ENCODE assay signal across 20 cellular contexts in the genomic region with DNA sequence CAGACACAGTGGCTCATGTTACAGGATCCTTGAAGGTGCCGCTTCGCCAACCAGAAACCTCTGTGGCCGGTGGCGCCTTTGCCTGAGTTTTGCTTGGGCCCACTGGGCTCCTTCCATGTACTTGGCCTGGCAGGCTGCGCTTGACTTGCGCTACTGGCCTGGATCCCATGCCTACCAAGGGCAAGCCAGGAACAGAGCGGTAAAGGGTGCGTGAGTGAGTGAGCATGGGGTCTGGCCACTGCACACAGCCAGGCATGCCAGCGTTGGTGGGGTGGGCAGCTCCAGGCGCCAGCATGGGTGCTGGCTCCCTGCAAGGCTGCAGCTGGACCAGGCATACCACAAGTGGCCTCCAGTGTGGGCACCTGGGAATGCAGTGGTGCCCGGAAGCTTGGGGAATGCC. TPM values are rescaled to one million over a fixed set of nuclear protein-coding genes. Genes with fewer than 3 reads are reported as not detected.
DNase-seq lines count a peak whose midpoint lies in the region; ATAC-seq and TF ChIP-seq lines count a peak whose summit lies in the region.
"Had no signal": no experiment of that assay in that cellular context is flagged by ENCODE, and none has a peak within 500 bp of the region (broad histone marks: within the 10 kb centered on the region; RNA-seq: fewer than 3 reads in every experiment).

No MANE protein-coding gene starts in this region.

- no peaks in the 10 kb centered on the region for H3K36me3 Mint-ChIP-seq in activated naive CD8-positive, alpha-beta T cell treated with anti-CD3 and anti-CD28 coated beads, Interleukin-2, amount 10 ng/mL, durations not matched to agents 7 days and 5 days
- no peaks in the 10 kb centered on the region for H3K36me3 Mint-ChIP-seq in activated naive CD8-positive, alpha-beta T cell treated with anti-CD3 and anti-CD28 coated beads for 36 hours
- H3K36me3 Mint-ChIP-seq: CD4-positive, CD25-positive, alpha-beta regulatory T cell; CD8-positive, alpha-beta T cell had no signal

- H4K91ac ChIP-seq in neuronal stem cell (ENCODE audit: low read depth, low read length, poor library complexity) = no peak overlapping the region

- peak overlapping the region; percentile 27 for H3K14ac ChIP-seq in neuronal stem cell (ENCODE audit: low read length)

- no peak overlapping the region for H3K9ac ChIP-seq in neuronal stem cell (ENCODE audit: low read depth, low read length, poor library complexity)
- H3K9ac ChIP-seq: BLaER1 had no signal

- H3K36me3 ChIP-seq in neuronal stem cell (replicated peaks in 1 of 2; ENCODE audit: control insufficient read depth in 2 of 2, insufficient read depth in 2 of 2, low read length in 2 of 2) (no peaks in the 10 kb centered on the region), spleen (no peaks in the 10 kb centered on the region)
- H3K36me3 ChIP-seq: BLaER1, HAP-1 had no signal

- POLR2A ChIA-PET in activated naive CD8-positive, alpha-beta T cell treated with anti-CD3 and anti-CD28 coated beads, Interleukin-2, amount 10 ng/mL, durations not matched to agents 7 days and 5 days (lab: Charles Lee) = no interaction called here

- no peak overlapping the region for H4K8ac ChIP-seq in neuronal stem cell (ENCODE audit: low read depth, low read length)

- no peak for ATAC-seq in activated naive CD8-positive, alpha-beta T cell treated with anti-CD3 and anti-CD28 coated beads, Interleukin-2, amount 10 ng/mL, durations not matched to agents 7 days and 5 days (ENCODE audit: low read depth)
- no peak for ATAC-seq in HG02852 (IDR thresholded peaks at IDR 0.05; ENCODE audit: unreplicated experiment)
- ATAC-seq: CD8-positive, alpha-beta T cell had no signal

- no peaks in the 10 kb centered on the region for H3K79me1 ChIP-seq in neuronal stem cell (ENCODE audit: low read depth, low read length)

- WGBS in neuronal stem cell (ENCODE audit: extremely low coverage in 2 of 2, insufficient read length in 2 of 2, insufficient replicate concordance in 1 of 2), 2 donors = no CpG with 5 or more reads among the region's 11 CpGs
- 97 to 98% (median 97%) methylated on average over 10 to 11 of the region's 11 CpGs for WGBS in spleen, 5 donors

- H2AK5ac ChIP-seq in neuronal stem cell (ENCODE audit: low read depth, low read length) = no peak overlapping the region

- no peaks in the 10 kb centered on the region for H3K4me1 Mint-ChIP-seq in activated naive CD8-positive, alpha-beta T cell treated with anti-CD3 and anti-CD28 coated beads, Interleukin-2, amount 10 ng/mL, durations not matched to agents 7 days and 5 days
- no peaks in the 10 kb centered on the region for H3K4me1 Mint-ChIP-seq in activated naive CD8-positive, alpha-beta T cell treated with anti-CD3 and anti-CD28 coated beads for 36 hours
- H3K4me1 Mint-ChIP-seq: B cell; CD4-positive, CD25-positive, alpha-beta regulatory T cell had no signal

- no peaks in the 10 kb centered on the region for H3K4me1 ChIP-seq in neuronal stem cell (ENCODE audit: control insufficient read depth in 2 of 2, insufficient read depth in 1 of 2, low read depth in 1 of 2, low read length in 2 of 2)
- peaks cover 0 to 19% (median 7%) of the 10 kb centered on the region in 6 donors for H3K4me1 ChIP-seq in spleen

- H2AFZ ChIP-seq in neuronal stem cell (ENCODE audit: low read length) = no peak overlapping the region

- H3K9me3 ChIP-seq in neuronal stem cell (replicated peaks in 1 of 2; ENCODE audit: control insufficient read depth in 2 of 2, insufficient read depth in 1 of 2, low read depth in 1 of 2, low read length in 2 of 2) (no peaks in the 10 kb centered on the region), spleen (no peaks in the 10 kb centered on the region)
- H3K9me3 ChIP-seq: HAP-1 had no signal

- H2BK5ac ChIP-seq in neuronal stem cell (ENCODE audit: low read length) = no peak overlapping the region

- H3K27ac Mint-ChIP-seq in activated naive CD8-positive, alpha-beta T cell treated with anti-CD3 and anti-CD28 coated beads, Interleukin-2, amount 10 ng/mL, durations not matched to agents 7 days and 5 days = no peak overlapping the region
- H3K27ac Mint-ChIP-seq in activated naive CD8-positive, alpha-beta T cell treated with anti-CD3 and anti-CD28 coated beads for 36 hours = no peak overlapping the region
- H3K27ac Mint-ChIP-seq: B cell; CD4-positive, CD25-positive, alpha-beta regulatory T cell; CD8-positive, alpha-beta T cell had no signal

- no peak overlapping the region for H2BK12ac ChIP-seq in neuronal stem cell (ENCODE audit: low read length)

- H3K4me3 Mint-ChIP-seq in activated naive CD8-positive, alpha-beta T cell treated with anti-CD3 and anti-CD28 coated beads, Interleukin-2, amount 10 ng/mL, durations not matched to agents 7 days and 5 days = no peak overlapping the region
- no peak overlapping the region for H3K4me3 Mint-ChIP-seq in activated naive CD8-positive, alpha-beta T cell treated with anti-CD3 and anti-CD28 coated beads for 36 hours
- H3K4me3 Mint-ChIP-seq: B cell; CD4-positive, CD25-positive, alpha-beta regulatory T cell; CD8-positive, alpha-beta T cell; HFFc6 had no signal

- H3K4me3 ChIP-seq in neuronal stem cell (ENCODE audit: low read length in 2 of 2) (no peak overlapping the region), spleen (no peak overlapping the region)
- H3K4me3 ChIP-seq: BLaER1, HAP-1 had no signal

- no peaks in the 10 kb centered on the region for H3K9me3 Mint-ChIP-seq in activated naive CD8-positive, alpha-beta T cell treated with anti-CD3 and anti-CD28 coated beads, Interleukin-2, amount 10 ng/mL, durations not matched to agents 7 days and 5 days
- no peaks in the 10 kb centered on the region for H3K9me3 Mint-ChIP-seq in activated naive CD8-positive, alpha-beta T cell treated with anti-CD3 and anti-CD28 coated beads for 36 hours
- H3K9me3 Mint-ChIP-seq: CD4-positive, CD25-positive, alpha-beta regulatory T cell; CD8-positive, alpha-beta T cell; HFFc6 had no signal

- DNase-seq in activated naive CD8-positive, alpha-beta T cell treated with anti-CD3 and anti-CD28 coated beads, Interleukin-2, amount 10 ng/mL, durations not matched to agents 7 days and 5 days = peak; percentile 17
- no peak for DNase-seq in activated naive CD8-positive, alpha-beta T cell treated with anti-CD3 and anti-CD28 coated beads for 36 hours
- no peak for DNase-seq in neuronal stem cell (ENCODE audit: low spot score)
- DNase-seq in spleen = peak; percentile 62
- DNase-seq in activated gamma-delta T cell (lab: John Stamatoyannopoulos, UW) = no peak
- no peak for DNase-seq in middle frontal gyrus (ENCODE audit: extremely low spot score, low spot score)
- DNase-seq: Caco-2; CD4-positive, CD25-positive, alpha-beta regulatory T cell; CD8-positive, alpha-beta T cell; DMS153; DND-41; GOT3 had no signal

- H3K27ac ChIP-seq in neuronal stem cell (replicated peaks; ENCODE audit: low read length) (no peak overlapping the region), spleen (no peak overlapping the region)
- H3K27ac ChIP-seq: 22Rv1, BLaER1, C4-2B had no signal

- no peak overlapping the region for H3K4ac ChIP-seq in neuronal stem cell (ENCODE audit: low read length)

- TF ChIP-seq POLR2A in spleen (IDR thresholded peaks at IDR 0.05) = no peak

- no peak overlapping the region for H2BK120ac ChIP-seq in neuronal stem cell (ENCODE audit: low read depth, low read length)

- H3K23ac ChIP-seq in neuronal stem cell (ENCODE audit: low read depth, low read length, poor library complexity) = peak overlapping the region; percentile 35

- no peak overlapping the region for H3K4me2 ChIP-seq in neuronal stem cell (ENCODE audit: insufficient read depth, low read length, poor library complexity, severe bottlenecking)
- H3K4me2 ChIP-seq: BLaER1 had no signal

- H3K27me3 Mint-ChIP-seq in activated naive CD8-positive, alpha-beta T cell treated with anti-CD3 and anti-CD28 coated beads, Interleukin-2, amount 10 ng/mL, durations not matched to agents 7 days and 5 days = peaks cover 10% of the 10 kb centered on the region
- no peaks in the 10 kb centered on the region for H3K27me3 Mint-ChIP-seq in activated naive CD8-positive, alpha-beta T cell treated with anti-CD3 and anti-CD28 coated beads for 36 hours

- TF ChIP-seq CTCF in spleen (IDR thresholded peaks at IDR 0.05 in 8 of 11, conservative IDR thresholded peaks at IDR 0.05 in 3 of 11) = no peak

- peak overlapping the region; percentile 72 for H3K18ac ChIP-seq in neuronal stem cell (ENCODE audit: low read length)

- H3K27me3 ChIP-seq in neuronal stem cell (ENCODE audit: control insufficient read depth in 3 of 3, insufficient read depth in 3 of 3, low read depth in 1 of 3, low read length in 3 of 3) = peaks cover 0 to 33% (median 0%) of the 10 kb centered on the region in 3 experiments
- H3K27me3 ChIP-seq in spleen (replicated peaks in 1 of 7) = no peaks in the 10 kb centered on the region
- H3K27me3 ChIP-seq: BLaER1 had no signal

- no peak overlapping the region for H2BK15ac ChIP-seq in neuronal stem cell (ENCODE audit: low read length)

- intact Hi-C loops in spleen (cut with DNase I; ENCODE audit: low total_unique reads) = no loop called here

RNA-seq across cellular contexts. Expression of a gene that starts 16.3 kb away (rescaled TPM):
- 1 to 10 TPM; 4.6 to 4.7 TPM for total RNA-seq in activated naive CD8-positive, alpha-beta T cell treated with anti-CD3 and anti-CD28 coated beads, Interleukin-2, amount 10 ng/mL, durations not matched to agents 7 days and 5 days
- total RNA-seq in activated naive CD8-positive, alpha-beta T cell treated with anti-CD3 and anti-CD28 coated beads for 36 hours = under 1 TPM; 0.60 to 0.66 TPM
- 10.5 TPM for polyA plus RNA-seq in neuronal stem cell (2013, experiment 1 of 2)
- polyA plus RNA-seq in neuronal stem cell (2013, experiment 2 of 2) = 10.6 TPM
- 10 to 100 TPM; 23.8 to 68.4 (median 50.0) TPM for total RNA-seq in spleen
- polyA plus RNA-seq in spleen = 10 to 100 TPM; 13.5 to 28.2 (median 14.5) TPM

RNA-seq across cellular contexts. Expression of a gene that starts 18.2 kb away (rescaled TPM):
- not detected for total RNA-seq in activated naive CD8-positive, alpha-beta T cell treated with anti-CD3 and anti-CD28 coated beads, Interleukin-2, amount 10 ng/mL, durations not matched to agents 7 days and 5 days
- not detected for total RNA-seq in activated naive CD8-positive, alpha-beta T cell treated with anti-CD3 and anti-CD28 coated beads for 36 hours
- polyA plus RNA-seq in neuronal stem cell (2013, experiment 1 of 2) = not detected
- not detected for polyA plus RNA-seq in neuronal stem cell (2013, experiment 2 of 2)
- total RNA-seq in spleen = under 1 TPM in 3 of 7 donors, not detected in 4; 0.25 to 0.52 (median 0.34) TPM
- under 1 TPM; 0.15 to 0.36 (median 0.26) TPM for polyA plus RNA-seq in spleen
- total RNA-seq: B cell; CD4-positive, CD25-positive, alpha-beta regulatory T cell; CD8-positive, alpha-beta T cell; HFFc6 had no signal
- polyA plus RNA-seq: AG04450 had no signal

Comparison
In these comparisons a context has a peak if more than half of its experiments do, and no peak if none do; other contexts are left out.
1. DNase-seq: peak in activated naive CD8-positive, alpha-beta T cell treated with anti-CD3 and anti-CD28 coated beads, Interleukin-2, amount 10 ng/mL, durations not matched to agents 7 days and 5 days (single experiment) and spleen (single experiment); none in activated naive CD8-positive, alpha-beta T cell treated with anti-CD3 and anti-CD28 coated beads for 36 hours (single experiment), neuronal stem cell (single experiment), activated gamma-delta T cell (single experiment) and middle frontal gyrus (single experiment).
2. RNA of a gene that starts 16.3 kb away (total RNA-seq): 23.8 to 68.4 TPM in spleen; 4.6 to 4.7 TPM in activated naive CD8-positive, alpha-beta T cell treated with anti-CD3 and anti-CD28 coated beads, Interleukin-2, amount 10 ng/mL, durations not matched to agents 7 days and 5 days and 0.60 to 0.66 TPM in activated naive CD8-positive, alpha-beta T cell treated with anti-CD3 and anti-CD28 coated beads for 36 hours; every median in the first group is over 4 times any median in the second.